ENCODE assay signal across 8 cellular contexts in the genomic region with DNA sequence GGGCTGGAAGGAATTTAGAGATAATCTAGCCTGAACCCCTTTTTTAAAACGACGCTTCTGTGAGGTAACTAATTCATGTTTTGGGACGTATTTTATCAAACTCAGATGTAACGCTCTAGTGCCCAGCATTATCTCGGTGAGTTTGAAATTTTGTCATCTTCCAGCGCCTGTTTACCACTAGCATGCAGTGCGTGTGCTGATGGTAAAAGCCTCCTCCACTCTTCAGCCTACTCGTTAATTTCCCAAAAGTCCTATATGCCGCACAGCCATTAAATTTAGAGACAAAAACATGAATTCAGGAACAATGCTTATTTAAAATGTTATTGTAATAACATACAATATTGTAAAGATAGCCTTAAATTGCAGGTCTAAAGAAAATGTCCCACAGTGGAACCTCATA. TPM values are rescaled to one million over a fixed set of nuclear protein-coding genes. Genes with fewer than 3 reads are reported as not detected.
DNase-seq lines count a peak whose midpoint lies in the region; ATAC-seq and TF ChIP-seq lines count a peak whose summit lies in the region.

No MANE protein-coding gene starts in this region.

- no peak overlapping the region for H4K8ac ChIP-seq in mesenchymal stem cell (ENCODE audit: low read length)

- H2AK5ac ChIP-seq in mesenchymal stem cell (ENCODE audit: low read length, severe bottlenecking) = no peak overlapping the region

- WGBS in mesenchymal stem cell = 89% methylated on average over 7 of the region's 9 CpGs

- H3K9me3 ChIP-seq in right atrium auricular region (no peaks in the 10 kb centered on the region), mesenchymal stem cell (ENCODE audit: control insufficient read depth, low read length) (no peaks in the 10 kb centered on the region)

- ATAC-seq in left ventricle myocardium superior (no peak), GM21423 (IDR thresholded peaks at IDR 0.05; ENCODE audit: unreplicated experiment) (no peak), GM18867 (IDR thresholded peaks at IDR 0.05; ENCODE audit: unreplicated experiment) (no peak)

- no peak overlapping the region for H4K91ac ChIP-seq in mesenchymal stem cell (ENCODE audit: low read length)

- DNase-seq in right atrium auricular region (ENCODE audit: low spot score) (no peak), left ventricle myocardium superior (no peak), astrocyte of the hippocampus (ENCODE audit: low read depth, low spot score) (peak; percentile 3), mesenchymal stem cell (no peak), NCI-H1105 (lab: John Stamatoyannopoulos, UW) (no peak), iPS-NIHi11 (ENCODE audit: low spot score) (no peak)

- H3K4me2 ChIP-seq in mesenchymal stem cell (ENCODE audit: low read length, poor library complexity, severe bottlenecking) = no peak overlapping the region

- no peak overlapping the region for H2BK12ac ChIP-seq in mesenchymal stem cell (ENCODE audit: low read length in 2 of 2)

- no peak overlapping the region for H3K18ac ChIP-seq in mesenchymal stem cell (ENCODE audit: low read depth in 1 of 2, low read length in 2 of 2)

- no peak overlapping the region for H2BK120ac ChIP-seq in mesenchymal stem cell (ENCODE audit: low read depth, low read length)

- peaks cover 10% of the 10 kb centered on the region for H3K79me1 ChIP-seq in mesenchymal stem cell (replicated peaks; ENCODE audit: low read length, poor library complexity, severe bottlenecking)

- no peak overlapping the region for H3K14ac ChIP-seq in mesenchymal stem cell (ENCODE audit: low read length in 2 of 2)

- H2BK15ac ChIP-seq in mesenchymal stem cell (ENCODE audit: low read depth, poor library complexity, severe bottlenecking) = no peak overlapping the region

- H3K23ac ChIP-seq in mesenchymal stem cell (ENCODE audit: low read length in 2 of 2) = no peak overlapping the region

- no peak overlapping the region for H2BK5ac ChIP-seq in mesenchymal stem cell (ENCODE audit: low read depth, low read length, poor library complexity, severe bottlenecking)

- H3K9ac ChIP-seq in mesenchymal stem cell (ENCODE audit: low read length) = peak overlapping the region; percentile 96

- no peak for TF ChIP-seq CTCF in right atrium auricular region (IDR thresholded peaks at IDR 0.05)

- H3K36me3 ChIP-seq in right atrium auricular region (no peaks in the 10 kb centered on the region), mesenchymal stem cell (ENCODE audit: control insufficient read depth in 1 of 2, insufficient read depth in 2 of 2, low read depth in 1 of 2, low read length in 2 of 2) (peaks cover 0 to 4% of the 10 kb centered on the region in 2 experiments)

- peaks cover 0 to 30% of the 10 kb centered on the region in 2 donors for H3K4me1 ChIP-seq in right atrium auricular region
- H3K4me1 ChIP-seq in mesenchymal stem cell (ENCODE audit: control insufficient read depth, insufficient read depth, low read depth, low read length) = peaks cover 2% of the 10 kb centered on the region

- H3K27ac ChIP-seq in right atrium auricular region (peak overlapping the region; percentile 99), mesenchymal stem cell (ENCODE audit: low read length, poor library complexity, severe bottlenecking) (no peak overlapping the region)

- intact Hi-C loops in left ventricle myocardium superior (cut with micrococcal nuclease) = no loop called here

- peak overlapping the region; percentile 80 to 86 for H3K4me3 ChIP-seq in right atrium auricular region
- H3K4me3 ChIP-seq in mesenchymal stem cell (ENCODE audit: insufficient read depth in 1 of 2, low read depth in 1 of 2, low read length in 2 of 2) = peak overlapping the region in 1 of 2 experiments; percentile 97

- H3K27me3 ChIP-seq in right atrium auricular region (no peaks in the 10 kb centered on the region), mesenchymal stem cell (ENCODE audit: control insufficient read depth in 1 of 2, insufficient read depth in 1 of 2, low read length in 2 of 2) (no peaks in the 10 kb centered on the region)

- H2AFZ ChIP-seq in mesenchymal stem cell (ENCODE audit: low read depth, low read length) = no peak overlapping the region

- no peak overlapping the region for H3K4ac ChIP-seq in mesenchymal stem cell (ENCODE audit: low read depth in 1 of 2, low read length in 2 of 2)

RNA-seq across cellular contexts. Expression of gene ZCCHC2, which starts 2.8 kb away (rescaled TPM):
- total RNA-seq in right atrium auricular region = 10 to 100 TPM; 12.9 to 16.8 TPM
- 18.0 TPM for total RNA-seq in left ventricle myocardium superior
- polyA plus RNA-seq in mesenchymal stem cell (2013, experiment 1 of 2) = 4.7 TPM
- polyA plus RNA-seq in mesenchymal stem cell (2013, experiment 2 of 2) = 4.8 TPM
